Comparison of ENCODE assay signal across 28 cellular contexts in genomic region chr18:60040966-60041365, GRCh38.
"Had no signal": no experiment of that assay in that cellular context is flagged by ENCODE, and none has a peak within 500 bp of the region (broad histone marks: within the 10 kb centered on the region; RNA-seq: fewer than 3 reads in every experiment).

No MANE protein-coding gene starts in this region.

- H3K4me2 ChIP-seq: KMS-11 had no signal

- H3K9me3 Mint-ChIP-seq: activated CD4-positive, alpha-beta memory T cell treated with anti-CD3 and anti-CD28 coated beads for 36 hours; activated naive CD4-positive, alpha-beta T cell treated with anti-CD3 and anti-CD28 coated beads for 36 hours; activated naive CD8-positive, alpha-beta T cell treated with anti-CD3 and anti-CD28 coated beads for 36 hours; activated T-cell treated with anti-CD3 and anti-CD28 coated beads, Interleukin-2, amount 50 U/mL, for 4 hours; T-helper 1 cell treated with Interleukin-12 subunit alpha and Interleukin-12 subunit beta and Interleukin-4 antibody, amounts not matched to agents 30 μg/mL and 1 μg/mL, for 36 hours had no signal

- H3K4me3 Mint-ChIP-seq: activated CD4-positive, alpha-beta memory T cell treated with anti-CD3 and anti-CD28 coated beads for 36 hours; activated naive CD4-positive, alpha-beta T cell treated with anti-CD3 and anti-CD28 coated beads for 36 hours; activated naive CD8-positive, alpha-beta T cell treated with anti-CD3 and anti-CD28 coated beads for 36 hours; activated T-cell treated with anti-CD3 and anti-CD28 coated beads, Interleukin-2, amount 50 U/mL, for 4 hours; T-helper 1 cell treated with Interleukin-12 subunit alpha and Interleukin-12 subunit beta and Interleukin-4 antibody, amounts not matched to agents 30 μg/mL and 1 μg/mL, for 36 hours; WTC11 had no signal

- H3K4me1 Mint-ChIP-seq: activated naive CD8-positive, alpha-beta T cell treated with anti-CD3 and anti-CD28 coated beads for 36 hours had no signal

- H3K27me3 ChIP-seq: breast epithelium, Peyer's patch had no signal

- H3K4me1 ChIP-seq: breast epithelium, Peyer's patch had no signal

- H3K4me3 ChIP-seq: breast epithelium, Peyer's patch, SJSA1 had no signal

- H3K36me3 ChIP-seq: breast epithelium, Peyer's patch, SJSA1 had no signal

- DNase-seq: activated CD4-positive, alpha-beta memory T cell treated with anti-CD3 and anti-CD28 coated beads for 36 hours; activated CD4-positive, alpha-beta T cell treated with anti-CD3 and anti-CD28 coated beads for 48 hours; activated CD4-positive, CD25-positive, alpha-beta regulatory T cell treated with anti-CD3 and anti-CD28 coated beads, Interleukin-2, amount 50 U/mL, for 72 hours; activated CD8-positive, alpha-beta memory T cell treated with anti-CD3 and anti-CD28 coated beads for 24 hours; activated gamma-delta T cell; activated naive CD4-positive, alpha-beta T cell treated with anti-CD3 and anti-CD28 coated beads for 36 hours; activated naive CD8-positive, alpha-beta T cell treated with anti-CD3 and anti-CD28 coated beads for 36 hours; activated T-cell treated with anti-CD3 and anti-CD28 coated beads, Interleukin-2, amount 50 U/mL, for 4 hours; anterior cingulate cortex; caudate nucleus; MM.1S; NCI-H1105; NCI-H1436; NCI-H1694 treated with DMSO at 0.1 percent for 48 hours; NCI-H2029 treated with DMSO at 0.1 percent for 48 hours; NCI-H510A treated with DMSO at 0.1 percent for 48 hours; NCI-H69; NK-92 treated with Interleukin-12 subunit alpha and Interleukin-12 subunit beta, amount 100 ng/mL, for 24 hours; OCI-M1; Peyer's patch; SHP77; SW 1271; T-helper 9 cell had no signal

- H3K27ac Mint-ChIP-seq: activated CD4-positive, alpha-beta memory T cell treated with anti-CD3 and anti-CD28 coated beads for 36 hours; activated naive CD4-positive, alpha-beta T cell treated with anti-CD3 and anti-CD28 coated beads for 36 hours; activated naive CD8-positive, alpha-beta T cell treated with anti-CD3 and anti-CD28 coated beads for 36 hours; T-helper 1 cell treated with Interleukin-12 subunit alpha and Interleukin-12 subunit beta and Interleukin-4 antibody, amounts not matched to agents 30 μg/mL and 1 μg/mL, for 36 hours had no signal

- H3K9me3 ChIP-seq: breast epithelium, Peyer's patch, SJSA1 had no signal

- H3K27ac ChIP-seq: breast epithelium, KMS-11, Peyer's patch, SJSA1 had no signal

- H3K36me3 Mint-ChIP-seq: activated CD4-positive, alpha-beta memory T cell treated with anti-CD3 and anti-CD28 coated beads for 36 hours; activated naive CD8-positive, alpha-beta T cell treated with anti-CD3 and anti-CD28 coated beads for 36 hours had no signal

- H3K9ac ChIP-seq: KMS-11 had no signal
